ENCODE assay signal across 8 cellular contexts in genomic region chrX:151973851-151974335, GRCh38. TPM values are rescaled to one million over a fixed set of nuclear protein-coding genes. Genes with fewer than 3 reads are reported as not detected.
DNase-seq lines count a peak whose midpoint lies in the region; ATAC-seq and TF ChIP-seq lines count a peak whose summit lies in the region.

No MANE protein-coding gene starts in this region.

- peak overlapping the region; percentile 89 for H3K4me2 ChIP-seq in GM23248 (ENCODE audit: unreplicated experiment)
- H3K4me2 ChIP-seq in hepatocyte, result peak overlapping the region; percentile 84
- H3K4me2 ChIP-seq in skeletal muscle satellite cell (ENCODE audit: low read length), result peak overlapping the region; percentile 82

- peak overlapping the region; percentile 90 for H3K9ac ChIP-seq in GM23248
- H3K9ac ChIP-seq in skeletal muscle satellite cell (ENCODE audit: low read depth, low read length), result peak overlapping the region; percentile 84

- H3K27me3 ChIP-seq in GM23248 (replicated peaks; ENCODE audit: insufficient read depth) (no peaks in the 10 kb centered on the region), WERI-Rb-1 (ENCODE audit: insufficient read depth, low read depth, severe bottlenecking) (no peaks in the 10 kb centered on the region), hepatocyte (no peaks in the 10 kb centered on the region), skeletal muscle satellite cell (ENCODE audit: control insufficient read depth, insufficient read depth, low read length) (no peaks in the 10 kb centered on the region)

- H3K27ac ChIP-seq in GM23248, result peak overlapping the region; percentile 70
- peak overlapping the region; percentile 28 for H3K27ac ChIP-seq in WERI-Rb-1
- no peak overlapping the region for H3K27ac ChIP-seq in hepatocyte

- H3K9me2 ChIP-seq in GM23248 (ENCODE audit: insufficient read depth) (no peaks in the 10 kb centered on the region), hepatocyte (replicated peaks; ENCODE audit: insufficient read depth) (no peaks in the 10 kb centered on the region)

- ATAC-seq in HG02642 (IDR thresholded peaks at IDR 0.05; ENCODE audit: poor library complexity, unreplicated experiment), result no peak
- no peak for ATAC-seq in activated CD8-positive, alpha-beta T cell treated with anti-CD3 and anti-CD28 coated beads for 36 hours
- no peak for ATAC-seq in HG03139 (IDR thresholded peaks at IDR 0.05; ENCODE audit: unreplicated experiment)

- no peaks in the 10 kb centered on the region for H3K4me1 Mint-ChIP-seq in activated CD8-positive, alpha-beta T cell treated with anti-CD3 and anti-CD28 coated beads for 36 hours (ENCODE audit: low read depth)

- no peaks in the 10 kb centered on the region for H3K9me3 ChIP-seq in GM23248 (ENCODE audit: low read depth)
- no peaks in the 10 kb centered on the region for H3K9me3 ChIP-seq in WERI-Rb-1 (ENCODE audit: severe bottlenecking)
- H3K9me3 ChIP-seq in hepatocyte (ENCODE audit: low read depth), result no peaks in the 10 kb centered on the region
- no peaks in the 10 kb centered on the region for H3K9me3 ChIP-seq in skeletal muscle satellite cell (replicated peaks; ENCODE audit: low read length)

- peaks cover 15% of the 10 kb centered on the region for H3K27me3 Mint-ChIP-seq in activated CD8-positive, alpha-beta T cell treated with anti-CD3 and anti-CD28 coated beads for 36 hours

- peak overlapping the region; percentile 63 for H2AFZ ChIP-seq in GM23248
- H2AFZ ChIP-seq in hepatocyte, result peak overlapping the region; percentile 56

- H3K36me3 ChIP-seq in GM23248 (ENCODE audit: low read depth) (peaks cover 14% of the 10 kb centered on the region), WERI-Rb-1 (peaks cover 11% of the 10 kb centered on the region), hepatocyte (replicated peaks; ENCODE audit: insufficient read depth, low read depth) (no peaks in the 10 kb centered on the region), skeletal muscle satellite cell (ENCODE audit: insufficient read depth, low read length) (peaks cover 3% of the 10 kb centered on the region)

- peaks cover 11% of the 10 kb centered on the region; the same call in 1 of the 2 replicates for H3F3A ChIP-seq in GM23248 (ENCODE audit: insufficient read depth)

- H3K4me1 ChIP-seq in GM23248 (ENCODE audit: insufficient read depth) (peaks cover 17% of the 10 kb centered on the region), hepatocyte (ENCODE audit: insufficient read depth) (no peaks in the 10 kb centered on the region), skeletal muscle satellite cell (ENCODE audit: control insufficient read depth, insufficient read depth, low read length) (peaks cover 22% of the 10 kb centered on the region)

- H3K27ac Mint-ChIP-seq in activated CD8-positive, alpha-beta T cell treated with anti-CD3 and anti-CD28 coated beads for 36 hours, result no peak overlapping the region

- H4K20me1 ChIP-seq in GM23248 (ENCODE audit: insufficient read depth) (no peaks in the 10 kb centered on the region), hepatocyte (ENCODE audit: insufficient read depth, poor library complexity, severe bottlenecking) (no peaks in the 10 kb centered on the region)

- no peaks in the 10 kb centered on the region for H3K36me3 Mint-ChIP-seq in activated CD8-positive, alpha-beta T cell treated with anti-CD3 and anti-CD28 coated beads for 36 hours (ENCODE audit: low read depth)

- no peaks in the 10 kb centered on the region for H3K9me3 Mint-ChIP-seq in activated CD8-positive, alpha-beta T cell treated with anti-CD3 and anti-CD28 coated beads for 36 hours

- CTCF ChIA-PET in activated CD8-positive, alpha-beta T cell treated with anti-CD3 and anti-CD28 coated beads for 36 hours (lab: Charles Lee), result no interaction called here

- H3K4me3 Mint-ChIP-seq in activated CD8-positive, alpha-beta T cell treated with anti-CD3 and anti-CD28 coated beads for 36 hours, result no peak overlapping the region

- intact Hi-C loops in activated CD8-positive, alpha-beta T cell treated with anti-CD3 and anti-CD28 coated beads for 36 hours (cut with micrococcal nuclease), result no loop called here

- H3K79me2 ChIP-seq in GM23248 (ENCODE audit: insufficient read depth) (peaks cover 45% of the 10 kb centered on the region), hepatocyte (peaks cover 6% of the 10 kb centered on the region)

- DNase-seq in GM23248 (peak; percentile 72), WERI-Rb-1 (peak; percentile 38), hepatocyte (ENCODE audit: low spot score) (peak; percentile 11)
- no peak for DNase-seq in activated CD8-positive, alpha-beta T cell treated with anti-CD3 and anti-CD28 coated beads for 36 hours
- DNase-seq in stimulated activated naive CD4-positive, alpha-beta T cell (lab: John Stamatoyannopoulos, UW), result no peak

- POLR2A ChIA-PET in activated CD8-positive, alpha-beta T cell treated with anti-CD3 and anti-CD28 coated beads for 36 hours (lab: Charles Lee), result no interaction called here

- in situ Hi-C loops in GM23248 (cut with MboI), result no loop called here

- 0 to 1% methylated on average over 14 to 21 of the region's 21 CpGs for WGBS in GM23248 (ENCODE audit: low coverage in 1 of 2, low lambda C conversion rate in 2 of 2, missing lambda C conversion rate in 2 of 2), 2 experiments
- WGBS in hepatocyte (ENCODE audit: low lambda C conversion rate, missing lambda C conversion rate), result 45% methylated on average over 21 of the region's 21 CpGs

- TF ChIP-seq CTCF in WERI-Rb-1 (IDR thresholded peaks at IDR 0.05; ENCODE audit: low read depth, low read length) (no peak), hepatocyte (IDR thresholded peaks at IDR 0.05; ENCODE audit: poor library complexity) (no peak)
- TF ChIP-seq CTCF in activated CD8-positive, alpha-beta T cell treated with anti-CD3 and anti-CD28 coated beads for 36 hours (IDR thresholded peaks at IDR 0.05), result no peak

- peak overlapping the region; percentile 94 for H3K4me3 ChIP-seq in GM23248
- H3K4me3 ChIP-seq in WERI-Rb-1 (ENCODE audit: low read depth, low read length), result peak overlapping the region; percentile 47
- peak overlapping the region; percentile 16 for H3K4me3 ChIP-seq in hepatocyte
- H3K4me3 ChIP-seq in skeletal muscle satellite cell (ENCODE audit: low read length), result peak overlapping the region; percentile 75

RNA-seq across cellular contexts. Expression of gene GABRE, which starts 0.6 kb away (rescaled TPM):
- total RNA-seq in GM23248 (2014; rRNA removed; shearing (Covaris generic)), result 20.8 and 30.4 TPM in 2 replicates
- polyA plus RNA-seq in GM23248 (2016; fragmentation: Nextera tagmentation; extraction: Ambion mirVana), result 13.0 and 19.4 TPM in 2 replicates
- total RNA-seq in hepatocyte, result 15.1 and 15.5 TPM in 2 replicates
- 9.0 and 17.8 TPM in 2 replicates for polyA plus RNA-seq in hepatocyte
- total RNA-seq in skeletal muscle satellite cell (2012; rRNA removed), result 10.5 and 18.8 TPM in 2 replicates
- total RNA-seq in activated CD8-positive, alpha-beta T cell treated with anti-CD3 and anti-CD28 coated beads for 36 hours, result not detected

Comparison
In these comparisons a context has a peak if more than half of its experiments do, and no peak if none do; other contexts are left out.
1. DNase-seq: peak in GM23248 (single experiment), WERI-Rb-1 (single experiment) and hepatocyte (single experiment); none in activated CD8-positive, alpha-beta T cell treated with anti-CD3 and anti-CD28 coated beads for 36 hours (single experiment) and stimulated activated naive CD4-positive, alpha-beta T cell (0 of 6).
2. H3K4me3 ChIP-seq: peak in every context shown above with its lines; median percentile 94 in GM23248; 75 in skeletal muscle satellite cell; 47 in WERI-Rb-1; 16 in hepatocyte.
3. RNA of gene GABRE, which starts 0.6 kb away (total RNA-seq): 20.8 to 30.4 TPM in GM23248 and 15.1 to 15.5 TPM in hepatocyte; not detected in activated CD8-positive, alpha-beta T cell treated with anti-CD3 and anti-CD28 coated beads for 36 hours; every median in the first group is over 10 times any median in the second.
4. Peak in every context shown above with its lines, with median percentiles within 50 percentile points of each other: H3K4me2 ChIP-seq.